Comparison of ENCODE assay signal across 8 cellular contexts in the genomic region with DNA sequence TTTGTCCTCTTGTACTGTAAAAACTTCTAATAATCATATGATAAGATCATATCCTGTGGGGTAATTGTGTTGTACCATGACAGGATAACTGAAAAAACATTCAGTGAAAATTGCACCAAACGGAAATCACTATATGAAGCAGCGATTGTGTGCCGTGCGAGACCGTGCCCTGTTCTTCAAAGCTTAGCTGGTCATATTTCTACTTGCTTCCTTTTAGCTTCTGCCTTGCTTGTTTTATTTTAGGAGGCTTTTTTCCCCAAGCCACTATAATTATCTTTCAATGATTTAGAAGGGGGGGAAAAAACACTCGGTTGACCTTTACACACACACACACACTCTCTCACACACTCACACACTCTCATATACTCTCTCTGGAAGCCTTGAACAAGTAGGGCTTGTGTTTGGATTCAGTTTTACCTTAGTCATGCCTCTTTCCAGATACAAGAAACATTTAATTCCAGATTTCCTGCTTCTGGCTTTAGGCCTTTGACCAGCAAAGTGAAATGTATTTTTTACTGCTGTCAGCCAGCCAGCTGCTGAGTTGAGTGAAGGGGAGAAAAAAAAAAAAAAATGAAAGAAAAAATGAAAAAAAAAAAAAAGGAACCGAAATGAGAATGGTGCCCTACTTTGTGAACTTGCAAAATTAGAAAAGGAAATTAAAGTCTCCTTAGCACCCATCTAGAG.
DNase-seq lines count a peak whose midpoint lies in the region; ATAC-seq, FAIRE-seq and TF ChIP-seq lines count a peak whose summit lies in the region.

No MANE protein-coding gene starts in this region.

- BruUV-seq in K562 (replicated peaks; lab: Mats Ljungman, UMichigan): no TSS peak
- no TSS peak for BruUV-seq in HepG2 (replicated peaks; lab: Mats Ljungman, UMichigan)

- WGBS in K562 (ENCODE audit: insufficient coverage, low coverage, missing lambda C conversion rate): 32% methylated on average over 7 of the region's 7 CpGs
- 78% methylated on average over 7 of the region's 7 CpGs for WGBS in HepG2 (ENCODE audit: low lambda C conversion rate)
- WGBS in testis, 2 donors: 31 to 34% methylated on average over 7 of the region's 7 CpGs

- H2AFZ ChIP-seq in K562 (ENCODE audit: low read depth, low read length) (peak overlapping the region; percentile 63), HepG2 (ENCODE audit: low read length) (no peak overlapping the region)

- H3K9me1 ChIP-seq in K562 (ENCODE audit: control insufficient read depth, insufficient read depth, low read length): no peaks in the 10 kb centered on the region

- H3K9me3 ChIP-seq in K562 (replicated peaks; ENCODE audit: control insufficient read depth, insufficient read depth, low read depth, low read length): no peaks in the 10 kb centered on the region
- H3K9me3 ChIP-seq in HepG2 (ENCODE audit: low read length): no peaks in the 10 kb centered on the region
- H3K9me3 ChIP-seq in testis: no peaks in the 10 kb centered on the region

- H3K4me2 ChIP-seq in K562 (ENCODE audit: insufficient read depth, low read length) (no peak overlapping the region), HepG2 (ENCODE audit: low read depth, low read length) (peak overlapping the region; percentile 15)

- in situ Hi-C loops in K562 (cut with MboI): no loop called here
- in situ Hi-C loops in HepG2 (cut with HindIII; ENCODE audit: extremely low pct_ligation_motif_present, low pct_unique_long_range_greater_than_20kb): no loop called here

- H4K20me1 ChIP-seq in K562 (replicated peaks; ENCODE audit: control insufficient read depth, insufficient read depth, low read length) (no peaks in the 10 kb centered on the region), HepG2 (ENCODE audit: insufficient read depth, low read length) (no peaks in the 10 kb centered on the region)

- POLR2A ChIA-PET in K562 (lab: Yijun Ruan, JAX) (interaction anchor here (0.6 kb wide), 1 partner anchor 14 kb away, joined by 3 read pairs; no protein-coding TSS in a partner anchor), HepG2 (lab: Yijun Ruan, JAX) (interaction anchor here (1.3 to 1.8 kb wide), 3 partner anchors 10 to 33 kb away, joined by 6 to 14 read pairs (median 6); no protein-coding TSS in a partner anchor)

- DNase-seq in Daoy (ENCODE audit: low read depth) (peak; percentile 35), NCI-H226 (peak; percentile 16), K562 (ENCODE audit: extremely low read depth in 1 of 4, low spot score in 3 of 4) (no peak), HepG2 (ENCODE audit: low spot score) (peak; percentile 56), testis (no peak), superior temporal gyrus (ENCODE audit: extremely low spot score) (no peak)

- TF ChIP-seq EP300 in K562 (IDR thresholded peaks at IDR 0.05; ENCODE audit: low read length) (no peak), HepG2 (IDR thresholded peaks at IDR 0.05; ENCODE audit: low read depth in 2 of 2, low read length in 2 of 2) (peak in 1 of 2 experiments; percentile 2; a peak in 1 of 4 replicates), HepG2 (CRISPR knock-in tag; IDR thresholded peaks at IDR 0.05; ENCODE audit: borderline replicate concordance) (no peak)

- TF ChIP-seq POLR2A in K562 (conservative IDR thresholded peaks at IDR 0.05) (no peak), HepG2 (IDR thresholded peaks at IDR 0.05; ENCODE audit: insufficient read depth in 1 of 2, low read depth in 2 of 2, low read length in 2 of 2) (no peak), testis (IDR thresholded peaks at IDR 0.05) (no peak)

- ATAC-seq in GM21723 (IDR thresholded peaks at IDR 0.05; ENCODE audit: unreplicated experiment): peak; percentile 43
- no peak; the same call in 2 of the 3 replicates for ATAC-seq in K562
- peak; percentile 57 for ATAC-seq in HepG2
- ATAC-seq in HG02970 (IDR thresholded peaks at IDR 0.05; ENCODE audit: low FRiP score, unreplicated experiment): no peak

- FAIRE-seq in K562 (lab: Jason Lieb, UNC): no peak
- no peak for FAIRE-seq in HepG2 (lab: Jason Lieb, UNC)

- H3K9ac ChIP-seq in K562 (ENCODE audit: insufficient read depth in 1 of 2, low read depth in 2 of 2, low read length in 2 of 2) (no peak overlapping the region), HepG2 (ENCODE audit: insufficient read depth, low read depth, low read length) (peak overlapping the region; percentile 49)

- intact Hi-C loops in K562 (cut with micrococcal nuclease) (loop anchor here (1.0 kb wide), 1 partner anchor 39 kb away; no protein-coding TSS in a partner anchor), HepG2 (cut with micrococcal nuclease; ENCODE audit: unreplicated experiment) (loop anchor here (2.0 kb wide), 1 partner anchor 34 kb away; no protein-coding TSS in a partner anchor), testis (cut with DNase I; ENCODE audit: low total_unique reads) (no loop called here)

- TF ChIP-seq CTCF in K562 (IDR thresholded peaks at IDR 0.05 in 2 of 3, conservative IDR thresholded peaks at IDR 0.05 in 1 of 3; ENCODE audit: insufficient read depth in 2 of 3, low read depth in 1 of 3, low read length in 3 of 3) (no peak), HepG2 (CRISPR knock-in tag; IDR thresholded peaks at IDR 0.05) (no peak), testis (IDR thresholded peaks at IDR 0.05) (no peak)

- no peak overlapping the region for H3K4me3 ChIP-seq in K562
- H3K4me3 ChIP-seq in HepG2 (replicated peaks in 1 of 3; ENCODE audit: insufficient read depth in 1 of 3, low read depth in 2 of 3, low read length in 3 of 3): no peak overlapping the region
- H3K4me3 ChIP-seq in testis: no peak overlapping the region

- no peak for TF ChIP-seq RAD21 in K562 (CRISPR knock-in tag; conservative IDR thresholded peaks at IDR 0.05 in 1 of 2, IDR thresholded peaks at IDR 0.05 in 1 of 2)
- TF ChIP-seq RAD21 in HepG2 (CRISPR knock-in tag; IDR thresholded peaks at IDR 0.05): no peak

- H3K27ac ChIP-seq in K562 (ENCODE audit: extremely low read depth, low read depth, low read length): no peak overlapping the region
- peak overlapping the region; percentile 74 for H3K27ac ChIP-seq in HepG2 (ENCODE audit: extremely low read length, insufficient read depth, low read length)
- peak overlapping the region; percentile 74 to 81 for H3K27ac ChIP-seq in testis

- H3K79me2 ChIP-seq in K562 (ENCODE audit: control insufficient read depth, insufficient read depth, low read length): no peaks in the 10 kb centered on the region
- peaks cover 35% of the 10 kb centered on the region for H3K79me2 ChIP-seq in HepG2 (ENCODE audit: insufficient read depth, low read length)

- H3K27me3 ChIP-seq in K562 (ENCODE audit: control insufficient read depth in 2 of 2, insufficient read depth in 2 of 2, low read length in 2 of 2) (no peaks in the 10 kb centered on the region), HepG2 (ENCODE audit: control insufficient read depth in 1 of 2, insufficient read depth in 2 of 2, low read length in 2 of 2) (no peaks in the 10 kb centered on the region), testis (no peaks in the 10 kb centered on the region)

- no peaks in the 10 kb centered on the region for H3K4me1 ChIP-seq in K562 (replicated peaks in 1 of 2; ENCODE audit: control insufficient read depth in 2 of 2, insufficient read depth in 2 of 2, low read length in 2 of 2)
- H3K4me1 ChIP-seq in HepG2 (ENCODE audit: insufficient read depth, low read length): peaks cover 51% of the 10 kb centered on the region
- H3K4me1 ChIP-seq in testis: peaks cover 47% of the 10 kb centered on the region

- CTCF ChIA-PET in K562 (lab: Yijun Ruan, JAX; ENCODE audit: low intra/inter-chr PET ratio): no interaction called here
- CTCF ChIA-PET in HepG2 (lab: Yijun Ruan, JAX; ENCODE audit: low intra/inter-chr PET ratio, low total read pairs): no interaction called here

- H3K36me3 ChIP-seq in K562 (ENCODE audit: control insufficient read depth, insufficient read depth, low read length) (no peaks in the 10 kb centered on the region), HepG2 (replicated peaks in 1 of 2; ENCODE audit: control insufficient read depth in 1 of 2, insufficient read depth in 2 of 2, low read length in 2 of 2) (peaks cover 19 to 54% of the 10 kb centered on the region in 2 experiments), testis (ENCODE audit: low read depth, missing control alignments) (peaks cover 4% of the 10 kb centered on the region)

TF ChIP-seq in K562, 482 proteins besides CTCF, POLR2A, EP300 and RAD21:
- TF ChIP-seq ZNF384 (IDR thresholded peaks at IDR 0.05; ENCODE audit: low read depth, low read length) (no peak), NONO (IDR thresholded peaks at IDR 0.05; ENCODE audit: low read depth in 2 of 2, low read length in 1 of 2) (no peak), SIRT6 (IDR thresholded peaks at IDR 0.05; ENCODE audit: low read depth, low read length) (no peak), NFE2 (IDR thresholded peaks at IDR 0.05; ENCODE audit: low read depth) (peak; percentile 55; the same call in 1 of the 2 replicates), C11orf30 (IDR thresholded peaks at IDR 0.05; ENCODE audit: low read depth) (peak; percentile 18; the same call in 1 of the 2 replicates), NFE2L1 (tag; IDR thresholded peaks at IDR 0.05; ENCODE audit: borderline replicate concordance, low read depth) (0 out of 2 replicates have a peak, but pooled peaks have one; percentile 8), MYNN (IDR thresholded peaks at IDR 0.05) (no peak), MYNN (CRISPR knock-in tag; IDR thresholded peaks at IDR 0.05) (no peak), MAFG (tag; conservative IDR thresholded peaks at IDR 0.05) (0 out of 2 replicates have a peak, but pooled peaks have one; percentile 40)

TF ChIP-seq in HepG2, 621 proteins besides CTCF, POLR2A, EP300 and RAD21 (continues in another document):
- TF ChIP-seq ONECUT2 (CRISPR knock-in tag; IDR thresholded peaks at IDR 0.05) (no peak), GATAD2A (CRISPR knock-in tag; IDR thresholded peaks at IDR 0.05) (0 out of 2 replicates have a peak, but pooled peaks have one; percentile 26), ZFP41 (CRISPR knock-in tag; IDR thresholded peaks at IDR 0.05; ENCODE audit: borderline replicate concordance) (no peak), KLF16 (CRISPR knock-in tag; IDR thresholded peaks at IDR 0.05) (no peak), SPEN (CRISPR knock-in tag; IDR thresholded peaks at IDR 0.05; ENCODE audit: low read depth) (no peak), NFKBIZ (CRISPR knock-in tag; IDR thresholded peaks at IDR 0.05) (no peak), DNMT1 (CRISPR knock-in tag; IDR thresholded peaks at IDR 0.05) (no peak), ETV5 (CRISPR knock-in tag; IDR thresholded peaks at IDR 0.05; ENCODE audit: borderline replicate concordance) (no peak), ZFYVE20 (CRISPR knock-in tag; IDR thresholded peaks at IDR 0.05; ENCODE audit: borderline replicate concordance, low read depth) (no peak), SP1 (IDR thresholded peaks at IDR 0.05) (no peak), SP1 (CRISPR knock-in tag; IDR thresholded peaks at IDR 0.05) (no peak), CHD4 (IDR thresholded peaks at IDR 0.05; ENCODE audit: borderline replicate concordance, low read length) (no peak)

Comparison
In these comparisons a context has a peak if more than half of its experiments do, and no peak if none do; other contexts are left out.
1. DNase-seq: peak in Daoy (single experiment), NCI-H226 (single experiment) and HepG2 (single experiment); none in K562 (0 of 4), testis (single experiment) and superior temporal gyrus (single experiment).
2. ATAC-seq: peak in GM21723 (single experiment) and HepG2 (single experiment); none in K562 (single experiment) and HG02970 (single experiment).